8 cellular contexts compared by ENCODE assay signal in the genomic region with DNA sequence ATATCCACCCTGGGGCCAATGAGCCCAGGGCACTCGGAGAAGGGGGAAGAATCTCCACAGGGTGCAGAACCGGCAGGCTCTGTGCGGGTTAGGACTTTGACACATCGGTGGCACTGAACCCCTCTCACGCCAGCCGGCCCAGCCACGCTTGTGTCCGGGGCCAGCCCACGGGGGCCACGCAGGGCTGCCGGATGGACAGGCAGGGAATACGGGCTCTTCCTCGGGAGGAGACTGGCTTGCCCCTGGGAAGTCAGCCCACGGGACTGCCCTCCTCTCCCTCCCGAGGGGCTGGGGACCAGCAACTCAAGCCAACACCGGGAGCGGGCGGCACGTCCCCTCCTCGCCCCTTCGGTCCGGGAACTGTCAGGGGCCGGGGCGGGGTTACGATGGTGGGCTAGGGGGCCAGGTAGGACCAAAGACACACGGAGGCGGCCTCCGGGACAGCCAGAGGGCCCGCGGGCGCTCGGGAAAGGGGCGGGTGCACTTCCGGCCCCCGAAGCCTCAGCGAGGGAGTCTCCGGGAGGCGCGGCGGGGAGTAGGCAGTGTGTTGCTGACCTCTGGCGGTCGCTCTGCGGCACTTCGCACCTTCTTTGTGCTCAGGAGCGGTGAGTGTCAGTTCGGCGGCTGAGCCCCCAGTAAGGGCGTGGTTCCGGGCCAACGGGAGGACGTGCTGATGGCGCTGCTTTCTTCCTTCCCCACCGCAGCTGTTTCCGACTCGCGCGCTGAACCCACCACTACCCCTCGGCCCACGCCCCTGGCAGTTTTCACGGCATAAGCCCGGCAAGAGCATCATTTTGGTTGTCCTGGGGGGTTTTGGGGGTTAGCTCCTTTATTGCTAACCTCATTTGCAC. TPM values are rescaled to one million over a fixed set of nuclear protein-coding genes. Genes with fewer than 3 reads are reported as not detected.
DNase-seq lines count a peak whose midpoint lies in the region; ATAC-seq and TF ChIP-seq lines count a peak whose summit lies in the region.

No MANE protein-coding gene starts in this region.

- peak; percentile 97 for TF ChIP-seq CTCF in H9 (conservative IDR thresholded peaks at IDR 0.05)
- peak; percentile 83 to 90 (median 88) for TF ChIP-seq CTCF in ovary (IDR thresholded peaks at IDR 0.05)
- peak; percentile 79 to 95 (median 86) for TF ChIP-seq CTCF in thyroid gland (IDR thresholded peaks at IDR 0.05)

- peaks cover 22 to 25% of the 10 kb centered on the region in 2 experiments for H3K4me1 Mint-ChIP-seq in H9

- no peaks in the 10 kb centered on the region for H3K9me3 Mint-ChIP-seq in H9

- no peak overlapping the region for H2BK120ac ChIP-seq in H9 (ENCODE audit: low read depth, low read length, poor library complexity, severe bottlenecking)

- peaks cover 2% of the 10 kb centered on the region; the same call in 1 of the 2 replicates for H3K27me3 Mint-ChIP-seq in H9 (ENCODE audit: low read depth)

- peak overlapping the region; percentile 67 to 82 for H3K4me3 Mint-ChIP-seq in H9

- intact Hi-C loops in Right ventricle myocardium superior (cut with DNase I) (loop anchor here (5.0 kb wide), 2 partner anchors 49 to 99 kb away; no protein-coding TSS in a partner anchor), ovary (cut with DNase I) (loop anchor here in 3 of 4 donors (2.0 to 5.0 kb wide), 3 partner anchors 98 to 100 kb away; no protein-coding TSS in a partner anchor), thyroid gland (cut with DNase I) (loop anchor here (5.0 kb wide), 1 partner anchor 99 kb away; no protein-coding TSS in a partner anchor)

- ATAC-seq in Right ventricle myocardium superior (ENCODE audit: poor library complexity), result peak; percentile 99

- H3K79me1 ChIP-seq in H9 (ENCODE audit: insufficient read depth, low read depth, low read length, poor library complexity, severe bottlenecking), result no peaks in the 10 kb centered on the region

- H2BK20ac ChIP-seq in H9 (ENCODE audit: low read depth, low read length, poor library complexity, severe bottlenecking), result no peak overlapping the region

- H3K27me3 ChIP-seq in H9 (ENCODE audit: insufficient read depth, low read length), result no peaks in the 10 kb centered on the region
- no peaks in the 10 kb centered on the region for H3K27me3 ChIP-seq in ovary
- no peaks in the 10 kb centered on the region for H3K27me3 ChIP-seq in thyroid gland

- H3K27ac ChIP-seq in H9 (ENCODE audit: insufficient read length, low read depth, low read length), result no peak overlapping the region
- H3K27ac ChIP-seq in ovary, result peak overlapping the region; percentile 33 to 52
- peak overlapping the region; percentile 47 to 81 (median 65) for H3K27ac ChIP-seq in thyroid gland

- no peaks in the 10 kb centered on the region for H3K36me3 Mint-ChIP-seq in H9 (ENCODE audit: insufficient read depth in 1 of 3, low read depth in 3 of 3)

- H3K36me3 ChIP-seq in ovary, result no peaks in the 10 kb centered on the region
- H3K36me3 ChIP-seq in thyroid gland, result no peaks in the 10 kb centered on the region

- H4K20me1 ChIP-seq in H9 (ENCODE audit: control insufficient read depth, insufficient read depth, insufficient read length), result no peaks in the 10 kb centered on the region

- no peak overlapping the region for H4K91ac ChIP-seq in H9 (ENCODE audit: insufficient read length, low read depth, low read length)

- H2AK5ac ChIP-seq in H9 (ENCODE audit: insufficient read length, low read length), result no peak overlapping the region

- TF ChIP-seq EP300 in ovary (IDR thresholded peaks at IDR 0.05), result no peak

- H3K14ac ChIP-seq in H9 (ENCODE audit: insufficient read depth, low read length), result peak overlapping the region; percentile 91

- no peak overlapping the region for H3K23ac ChIP-seq in H9 (ENCODE audit: insufficient read length, low read depth, low read length)

- peaks cover 4% of the 10 kb centered on the region for H3K23me2 ChIP-seq in H9 (ENCODE audit: insufficient read length, low read depth, low read length, poor library complexity, severe bottlenecking)

- H3K9me3 ChIP-seq in H9 (ENCODE audit: control insufficient read depth, low read depth, low read length), result no peaks in the 10 kb centered on the region
- H3K9me3 ChIP-seq in ovary, result no peaks in the 10 kb centered on the region
- H3K9me3 ChIP-seq in thyroid gland, result no peaks in the 10 kb centered on the region

- H3K4me3 ChIP-seq in ovary, result peak overlapping the region; percentile 74
- H3K4me3 ChIP-seq in thyroid gland (replicated peaks in 1 of 3), result peak overlapping the region; percentile 61 to 81 (median 76)

- H3K4ac ChIP-seq in H9 (ENCODE audit: low read depth, low read length), result no peak overlapping the region

- DNase-seq in GM04503 (ENCODE audit: low read depth) (peak; percentile 11), H9 (peak; percentile 95), LoVo (ENCODE audit: low spot score) (peak; percentile 87), SK-N-DZ (ENCODE audit: low spot score) (peak; percentile 77), Right ventricle myocardium superior (peak; percentile 92), ovary (peak; percentile 80 to 88 (median 86)), thyroid gland (peak; percentile 83 to 88)
- peak; percentile 87 for DNase-seq in activated naive CD4-positive, alpha-beta T cell treated with anti-CD3 and anti-CD28 coated beads, Interleukin-2, amount 50 U/mL, for 16 hours

- no peak overlapping the region for H2BK5ac ChIP-seq in H9 (ENCODE audit: insufficient read length, low read length)

- TF ChIP-seq POLR2A in ovary (IDR thresholded peaks at IDR 0.05), result no peak
- TF ChIP-seq POLR2A in thyroid gland (IDR thresholded peaks at IDR 0.05), result peak in 1 of 2 donors; percentile 31

- no peak overlapping the region for H3K56ac ChIP-seq in H9 (ENCODE audit: insufficient read length, low read depth, low read length)

- no peak overlapping the region for H4K8ac ChIP-seq in H9 (replicated peaks; ENCODE audit: insufficient read length, low read depth, low read length)

- H3K79me2 ChIP-seq in H9 (ENCODE audit: insufficient read depth, low read length), result no peaks in the 10 kb centered on the region

- H2BK15ac ChIP-seq in H9 (ENCODE audit: low read depth, low read length), result no peak overlapping the region

- H2AFZ ChIP-seq in H9 (ENCODE audit: low read length), result no peak overlapping the region

- no peak overlapping the region for H2BK12ac ChIP-seq in H9 (ENCODE audit: insufficient read length, low read depth, low read length)

- H3T11ph ChIP-seq in H9 (ENCODE audit: low read length), result no peak overlapping the region

- H3K9ac ChIP-seq in H9 (ENCODE audit: extremely low read depth, insufficient read length, low read length), result peak overlapping the region; percentile 49

- H3K4me1 ChIP-seq in H9 (ENCODE audit: insufficient read depth, low read length) (peaks cover 4% of the 10 kb centered on the region; the same call in 1 of the 2 replicates), ovary (ENCODE audit: insufficient read depth) (peaks cover 4% of the 10 kb centered on the region), thyroid gland (peaks cover 5 to 7% of the 10 kb centered on the region in 2 donors)

- peak overlapping the region in 1 of 3 experiments; percentile 91; a peak in 3 of 7 replicates for H3K27ac Mint-ChIP-seq in H9

- peak overlapping the region; percentile 35 for H3K4me2 ChIP-seq in H9 (ENCODE audit: insufficient read depth, insufficient read length, low read length)

- no CpG with 5 or more reads among the region's 61 CpGs for WGBS in H9 (ENCODE audit: extremely low coverage, insufficient read length, low lambda C conversion rate)
- WGBS in ovary, 3 donors, result 2 to 5% (median 5%) methylated on average over 43 to 61 of the region's 61 CpGs
- WGBS in thyroid gland, 2 donors, result 1 to 4% methylated on average over 15 to 17 of the region's 61 CpGs

- H4K5ac ChIP-seq in H9 (ENCODE audit: insufficient read length, low read depth, low read length), result no peak overlapping the region

- peak overlapping the region; percentile 86 for H3K18ac ChIP-seq in H9 (ENCODE audit: insufficient read length, low read depth, low read length)

RNA-seq across cellular contexts. Expression of gene CYP8B1, which starts 5.1 kb away (rescaled TPM):
- not detected in 2 replicates for total RNA-seq in H9 (2021)
- not detected in 2 replicates for polyA plus RNA-seq in SK-N-DZ (2014; cell fraction: cytosol; rRNA removed)
- polyA plus RNA-seq in SK-N-DZ (2014; cell fraction: nucleus; rRNA removed), result not detected in 2 replicates
- not detected for total RNA-seq in Right ventricle myocardium superior
- total RNA-seq in ovary, result under 1 TPM in 2 of 7 donors, not detected in 5; 0.05 to 0.46 TPM
- not detected for polyA plus RNA-seq in ovary
- total RNA-seq in thyroid gland, result not detected

RNA-seq across cellular contexts. Expression of gene ZNF662, which starts 25.1 kb away (rescaled TPM):
- not detected in 2 replicates for total RNA-seq in H9 (2021)
- polyA plus RNA-seq in SK-N-DZ (2014; cell fraction: cytosol; rRNA removed), result 0.40 and 1.1 TPM in 2 replicates
- polyA plus RNA-seq in SK-N-DZ (2014; cell fraction: nucleus; rRNA removed), result 0.58 and 1.4 TPM in 2 replicates
- total RNA-seq in Right ventricle myocardium superior, result 3.3 TPM
- 10 to 100 TPM in 5 of 7 donors, 1 to 10 TPM in 2; 9.0 to 29.8 (median 24.6) TPM for total RNA-seq in ovary
- polyA plus RNA-seq in ovary, result 10 to 100 TPM in 1 of 2 donors, 1 to 10 TPM in 1; 8.1 to 11.1 TPM
- 10 to 100 TPM in 2 of 4 donors, 1 to 10 TPM in 2; 8.5 to 14.2 (median 9.8) TPM for total RNA-seq in thyroid gland

Comparison
In these comparisons a context has a peak if more than half of its experiments do, and no peak if none do; other contexts are left out.
1. DNase-seq: peak in every context shown above with its lines; median percentile 95 in H9; 92 in Right ventricle myocardium superior; 87 in LoVo; 87 in activated naive CD4-positive, alpha-beta T cell treated with anti-CD3 and anti-CD28 coated beads, Interleukin-2, amount 50 U/mL, for 16 hours; 86 in ovary; 86 in thyroid gland; 77 in SK-N-DZ; 11 in GM04503.